Comparison of ENCODE assay signal across 35 cellular contexts in the genomic region with DNA sequence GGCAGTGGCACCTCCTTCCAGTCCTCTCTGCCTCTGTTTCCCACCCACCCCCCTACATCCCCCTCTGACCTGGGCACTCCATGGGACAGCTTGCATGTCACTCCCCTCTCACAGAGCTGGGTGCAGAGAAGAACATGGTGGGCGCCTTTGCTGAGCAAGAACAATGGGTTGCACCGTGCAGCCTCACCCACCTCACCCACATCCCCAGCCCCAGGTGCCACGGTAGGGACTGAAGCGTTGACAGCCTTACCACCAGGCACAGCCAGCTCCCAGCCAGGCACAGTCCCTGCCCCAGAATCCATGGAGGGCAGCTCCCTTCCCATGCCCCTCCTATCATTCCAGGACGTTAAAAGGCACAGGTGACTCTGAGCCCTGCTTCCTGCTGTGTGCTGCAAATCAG.
DNase-seq lines count a peak whose midpoint lies in the region; FAIRE-seq and TF ChIP-seq lines count a peak whose summit lies in the region.
"Had no signal": no experiment of that assay in that cellular context is flagged by ENCODE, and none has a peak within 500 bp of the region (broad histone marks: within the 10 kb centered on the region; RNA-seq: fewer than 3 reads in every experiment).

No MANE protein-coding gene starts in this region.

- no peak overlapping the region for H2BK5ac ChIP-seq in neuronal stem cell (ENCODE audit: low read length)

- no peaks in the 10 kb centered on the region for H3K36me3 Mint-ChIP-seq in chondrocyte (ENCODE audit: low read depth)
- H3K36me3 Mint-ChIP-seq: CD14-positive monocyte; CD4-positive, alpha-beta memory T cell; CD4-positive, CD25-positive, alpha-beta regulatory T cell; CD8-positive, alpha-beta memory T cell; CD8-positive, alpha-beta T cell had no signal

- no peaks in the 10 kb centered on the region for H3K27me3 ChIP-seq in neuronal stem cell (ENCODE audit: control insufficient read depth in 3 of 3, insufficient read depth in 3 of 3, low read depth in 1 of 3, low read length in 3 of 3)
- H3K27me3 ChIP-seq: BE2C; BLaER1; BLaER1 treated with 17β-estradiol and CSF1 and Interleukin-3, amounts not matched to agents 10 nM and 100 nM had no signal

- no peaks in the 10 kb centered on the region for H3K79me1 ChIP-seq in neuronal stem cell (ENCODE audit: low read depth, low read length)

- intact Hi-C loops in posterior vena cava (cut with DNase I) (no loop called here), kidney (cut with DNase I) (no loop called here)

- H3K4me3 ChIP-seq in neuronal stem cell (ENCODE audit: low read length in 2 of 2) (peak overlapping the region in 1 of 2 donors; percentile 29), kidney (ENCODE audit: low read length in 2 of 2) (no peak overlapping the region)
- H3K4me3 ChIP-seq: A549; BLaER1; BLaER1 treated with 17β-estradiol and CSF1 and Interleukin-3, amounts not matched to agents 10 nM and 100 nM had no signal

- H2AK5ac ChIP-seq in neuronal stem cell (ENCODE audit: low read depth, low read length) = no peak overlapping the region

- H3K4me3 Mint-ChIP-seq in chondrocyte (ENCODE audit: unreplicated experiment) = no peak overlapping the region
- H3K4me3 Mint-ChIP-seq: B cell; CD14-positive monocyte; CD4-positive, alpha-beta memory T cell; CD4-positive, alpha-beta T cell; CD4-positive, CD25-positive, alpha-beta regulatory T cell; CD8-positive, alpha-beta memory T cell; CD8-positive, alpha-beta T cell had no signal

- WGBS in neuronal stem cell (ENCODE audit: extremely low coverage in 2 of 2, insufficient read length in 2 of 2, insufficient replicate concordance in 1 of 2), 2 donors = no CpG with 5 or more reads among the region's 5 CpGs

- no peaks in the 10 kb centered on the region for H3K36me3 ChIP-seq in neuronal stem cell (replicated peaks in 1 of 2; ENCODE audit: control insufficient read depth in 2 of 2, insufficient read depth in 2 of 2, low read length in 2 of 2)
- H3K36me3 ChIP-seq in kidney (ENCODE audit: control insufficient read depth in 1 of 2, insufficient read depth in 2 of 2, low read length in 2 of 2) = no peaks in the 10 kb centered on the region
- H3K36me3 ChIP-seq: BE2C; BLaER1; BLaER1 treated with 17β-estradiol and CSF1 and Interleukin-3, amounts not matched to agents 10 nM and 100 nM had no signal

- H3K14ac ChIP-seq in neuronal stem cell (ENCODE audit: low read length) = no peak overlapping the region

- no peak overlapping the region for H3K27ac Mint-ChIP-seq in chondrocyte (ENCODE audit: unreplicated experiment)
- H3K27ac Mint-ChIP-seq: B cell; CD4-positive, alpha-beta memory T cell; CD4-positive, alpha-beta T cell; CD4-positive, CD25-positive, alpha-beta regulatory T cell; CD8-positive, alpha-beta memory T cell; CD8-positive, alpha-beta T cell had no signal

- H3K18ac ChIP-seq in neuronal stem cell (ENCODE audit: low read length) = peak overlapping the region; percentile 72

- H3K9ac ChIP-seq in neuronal stem cell (ENCODE audit: low read depth, low read length, poor library complexity) = no peak overlapping the region
- no peak overlapping the region for H3K9ac ChIP-seq in kidney (ENCODE audit: low read length in 2 of 2)
- H3K9ac ChIP-seq: BLaER1; BLaER1 treated with 17β-estradiol and CSF1 and Interleukin-3, amounts not matched to agents 10 nM and 100 nM had no signal

- DNase-seq in chondrocyte (ENCODE audit: low spot score) (peak; percentile 56), neuronal stem cell (ENCODE audit: low spot score) (no peak), posterior vena cava (ENCODE audit: low spot score) (peak; percentile 62), kidney (no peak), SKM-1 (lab: John Stamatoyannopoulos, UW; ENCODE audit: unreplicated experiment) (no peak), NCI-H524 treated with DMSO at 0.1 percent for 48 hours (lab: John Stamatoyannopoulos, UW) (no peak)
- DNase-seq: 8988T; ACHN; AML-193; BE2C; C1 segment of cervical spinal cord; Caco-2; Calu3; CD4-positive, alpha-beta memory T cell; CD4-positive, alpha-beta T cell; CD4-positive, CD25-positive, alpha-beta regulatory T cell; CD8-positive, alpha-beta memory T cell; CD8-positive, alpha-beta T cell; COR-L47; DMS 273 treated with DMSO at 0.1 percent for 48 hours; DMS153; DMS53; DMS79; DMS79 treated with DMSO at 0.1 percent for 48 hours; DND-41; EL had no signal

- H3K4ac ChIP-seq in neuronal stem cell (ENCODE audit: low read length) = no peak overlapping the region

- peaks cover 30% of the 10 kb centered on the region for H3K9me3 Mint-ChIP-seq in chondrocyte (ENCODE audit: low read depth)
- H3K9me3 Mint-ChIP-seq: CD8-positive, alpha-beta T cell had no signal

- H2BK120ac ChIP-seq in neuronal stem cell (ENCODE audit: low read depth, low read length) = no peak overlapping the region

- H3K27me3 Mint-ChIP-seq in chondrocyte (ENCODE audit: low read depth) = no peaks in the 10 kb centered on the region
- H3K27me3 Mint-ChIP-seq: B cell; CD4-positive, CD25-positive, alpha-beta regulatory T cell had no signal

- no peak overlapping the region for H3K4me2 ChIP-seq in neuronal stem cell (ENCODE audit: insufficient read depth, low read length, poor library complexity, severe bottlenecking)
- H3K4me2 ChIP-seq: A549; BLaER1; BLaER1 treated with 17β-estradiol and CSF1 and Interleukin-3, amounts not matched to agents 10 nM and 100 nM had no signal

- no peak overlapping the region for H3K27ac ChIP-seq in neuronal stem cell (replicated peaks; ENCODE audit: low read length)
- no peak overlapping the region for H3K27ac ChIP-seq in kidney (ENCODE audit: low read depth in 2 of 2, low read length in 2 of 2)
- H3K27ac ChIP-seq: 22Rv1; A549; BLaER1; BLaER1 treated with 17β-estradiol and CSF1 and Interleukin-3, amounts not matched to agents 10 nM and 100 nM; C4-2B had no signal

- FAIRE-seq in kidney (lab: Jason Lieb, UNC) = no peak
- FAIRE-seq: A204.1, A549, D721Med had no signal

- H4K91ac ChIP-seq in neuronal stem cell (ENCODE audit: low read depth, low read length, poor library complexity) = no peak overlapping the region

- H2BK15ac ChIP-seq in neuronal stem cell (ENCODE audit: low read length) = peak overlapping the region; percentile 10

- H3K4me1 Mint-ChIP-seq in chondrocyte (ENCODE audit: low read depth) = no peaks in the 10 kb centered on the region
- H3K4me1 Mint-ChIP-seq: B cell; CD14-positive monocyte; CD4-positive, alpha-beta memory T cell; CD4-positive, CD25-positive, alpha-beta regulatory T cell; CD8-positive, alpha-beta memory T cell had no signal

- no peak overlapping the region for H4K8ac ChIP-seq in neuronal stem cell (ENCODE audit: low read depth, low read length)

- H2AFZ ChIP-seq in neuronal stem cell (ENCODE audit: low read length) = no peak overlapping the region

- no peak overlapping the region for H2BK12ac ChIP-seq in neuronal stem cell (ENCODE audit: low read length)

- no peak overlapping the region for H3K23ac ChIP-seq in neuronal stem cell (ENCODE audit: low read depth, low read length, poor library complexity)

- TF ChIP-seq CTCF in chondrocyte (IDR thresholded peaks at IDR 0.05) (no peak), kidney (IDR thresholded peaks at IDR 0.05; ENCODE audit: borderline replicate concordance, extremely low read depth, insufficient read depth) (no peak)

- no peaks in the 10 kb centered on the region for H3K4me1 ChIP-seq in neuronal stem cell (ENCODE audit: control insufficient read depth in 2 of 2, insufficient read depth in 1 of 2, low read depth in 1 of 2, low read length in 2 of 2)
- no peaks in the 10 kb centered on the region for H3K4me1 ChIP-seq in kidney (ENCODE audit: control insufficient read depth in 1 of 2, insufficient read depth in 1 of 2, low read depth in 1 of 2, low read length in 2 of 2)
- H3K4me1 ChIP-seq: A549; BE2C; BLaER1; BLaER1 treated with 17β-estradiol and CSF1 and Interleukin-3, amounts not matched to agents 10 nM and 100 nM; Caco-2 had no signal

- H3K9me3 ChIP-seq in neuronal stem cell (replicated peaks in 1 of 2; ENCODE audit: control insufficient read depth in 2 of 2, insufficient read depth in 1 of 2, low read depth in 1 of 2, low read length in 2 of 2) (no peaks in the 10 kb centered on the region), kidney (ENCODE audit: control insufficient read depth in 1 of 2, low read length in 2 of 2) (no peaks in the 10 kb centered on the region)
- H3K9me3 ChIP-seq: BE2C; BLaER1; BLaER1 treated with 17β-estradiol and CSF1 and Interleukin-3, amounts not matched to agents 10 nM and 100 nM; Caco-2 had no signal

Comparison
In these comparisons a context has a peak if more than half of its experiments do, and no peak if none do; other contexts are left out.
1. DNase-seq: peak in chondrocyte (single experiment) and posterior vena cava (single experiment); none in neuronal stem cell (single experiment), kidney (single experiment), SKM-1 (single experiment) and NCI-H524 treated with DMSO at 0.1 percent for 48 hours (single experiment).